ENCODE assay signal across 9 cellular contexts in genomic region chr1:975896-976683, GRCh38. TPM values are rescaled to one million over a fixed set of nuclear protein-coding genes. Genes with fewer than 3 reads are reported as not detected.
DNase-seq lines count a peak whose midpoint lies in the region; ATAC-seq and TF ChIP-seq lines count a peak whose summit lies in the region.
"Had no signal": no experiment of that assay in that cellular context is flagged by ENCODE, and none has a peak within 500 bp of the region (broad histone marks: within the 10 kb centered on the region; RNA-seq: fewer than 3 reads in every experiment).

No MANE protein-coding gene starts in this region.

- TF ChIP-seq POLR2A in uterus (IDR thresholded peaks at IDR 0.05), result no peak

- H3K9me3 Mint-ChIP-seq in activated CD4-positive, alpha-beta memory T cell treated with anti-CD3 and anti-CD28 coated beads, Interleukin-2, amount 10 ng/mL, durations not matched to agents 7 days and 5 days, result no peaks in the 10 kb centered on the region
- H3K9me3 Mint-ChIP-seq in neural progenitor cell, result peaks cover 4% of the 10 kb centered on the region

- CTCF ChIA-PET in activated CD4-positive, alpha-beta memory T cell treated with anti-CD3 and anti-CD28 coated beads, Interleukin-2, amount 10 ng/mL, durations not matched to agents 7 days and 5 days (lab: Charles Lee), result interaction anchor here (0.7 to 2.3 kb wide), 6 partner anchors 9 to 107 kb away, joined by 3 to 12 read pairs (median 6); partner anchors contain the start of genes HES4, NOC2L and PLEKHN1

- no peak overlapping the region for H3K27ac Mint-ChIP-seq in activated CD4-positive, alpha-beta memory T cell treated with anti-CD3 and anti-CD28 coated beads, Interleukin-2, amount 10 ng/mL, durations not matched to agents 7 days and 5 days
- H3K27ac Mint-ChIP-seq in neural progenitor cell, result no peak overlapping the region

- no peak overlapping the region for H3K9ac ChIP-seq in neural progenitor cell

- no peak for ATAC-seq in HG02885 (IDR thresholded peaks at IDR 0.05; ENCODE audit: poor library complexity, unreplicated experiment)

- intact Hi-C loops in uterus (cut with DNase I; ENCODE audit: low total_unique reads), result loop anchor here (10.0 kb wide), 2 partner anchors 71 to 259 kb away; partner anchors contain the start of genes B3GALT6 and SDF4

- no peaks in the 10 kb centered on the region for H4K20me1 ChIP-seq in neural progenitor cell (ENCODE audit: low read depth)

- H3K4me1 ChIP-seq in neural progenitor cell (no peaks in the 10 kb centered on the region), uterus (peaks cover 0 to 7% of the 10 kb centered on the region in 2 donors)

- H2AFZ ChIP-seq in neural progenitor cell (replicated peaks), result peak overlapping the region; percentile 87

- H3K4me2 ChIP-seq in neural progenitor cell, result peak overlapping the region; percentile 71

- peaks cover 2% of the 10 kb centered on the region for H3K27me3 Mint-ChIP-seq in activated CD4-positive, alpha-beta memory T cell treated with anti-CD3 and anti-CD28 coated beads, Interleukin-2, amount 10 ng/mL, durations not matched to agents 7 days and 5 days
- peaks cover 25% of the 10 kb centered on the region for H3K27me3 Mint-ChIP-seq in neural progenitor cell (ENCODE audit: insufficient read depth, low read depth)

- POLR2A ChIA-PET in activated CD4-positive, alpha-beta memory T cell treated with anti-CD3 and anti-CD28 coated beads, Interleukin-2, amount 10 ng/mL, durations not matched to agents 7 days and 5 days (lab: Charles Lee), result interaction anchor here (2.2 kb wide), 1 partner anchor 9 kb away, joined by 7 read pairs; no protein-coding TSS in a partner anchor

- H3K27me3 ChIP-seq in neural progenitor cell (peaks cover 63% of the 10 kb centered on the region), uterus (peaks cover 5 to 11% of the 10 kb centered on the region in 2 donors)

- peak; percentile 70 for TF ChIP-seq CTCF in neural progenitor cell (IDR thresholded peaks at IDR 0.05)
- TF ChIP-seq CTCF in uterus (IDR thresholded peaks at IDR 0.05), result peak in 3 of 4 experiments; percentile 52 to 81 (median 64)

- H3K79me2 ChIP-seq in neural progenitor cell (ENCODE audit: low read depth), result no peaks in the 10 kb centered on the region

- no peaks in the 10 kb centered on the region for H3K36me3 Mint-ChIP-seq in activated CD4-positive, alpha-beta memory T cell treated with anti-CD3 and anti-CD28 coated beads, Interleukin-2, amount 10 ng/mL, durations not matched to agents 7 days and 5 days (ENCODE audit: low read depth)
- peaks cover 3% of the 10 kb centered on the region for H3K36me3 Mint-ChIP-seq in neural progenitor cell

- H3K4me1 Mint-ChIP-seq in activated CD4-positive, alpha-beta memory T cell treated with anti-CD3 and anti-CD28 coated beads, Interleukin-2, amount 10 ng/mL, durations not matched to agents 7 days and 5 days, result peaks cover 12% of the 10 kb centered on the region
- H3K4me1 Mint-ChIP-seq in neural progenitor cell, result peaks cover 8% of the 10 kb centered on the region

- H3K9me3 ChIP-seq in neural progenitor cell (ENCODE audit: low read depth) (no peaks in the 10 kb centered on the region), uterus (no peaks in the 10 kb centered on the region)

- H3K36me3 ChIP-seq in neural progenitor cell (no peaks in the 10 kb centered on the region), uterus (no peaks in the 10 kb centered on the region)

- H3K27ac ChIP-seq in epithelial cell of prostate (peak overlapping the region; percentile 57), neural progenitor cell (no peak overlapping the region), uterus (peak overlapping the region in 1 of 2 donors; percentile 10)

- no peak overlapping the region for H3K4me3 Mint-ChIP-seq in activated CD4-positive, alpha-beta memory T cell treated with anti-CD3 and anti-CD28 coated beads, Interleukin-2, amount 10 ng/mL, durations not matched to agents 7 days and 5 days
- H3K4me3 Mint-ChIP-seq in neural progenitor cell, result peak overlapping the region; percentile 69

- peaks cover 7% of the 10 kb centered on the region for H3F3A ChIP-seq in neural progenitor cell (ENCODE audit: low read depth)

- peak; percentile 85 for DNase-seq in D341Med (ENCODE audit: low spot score)
- peak; percentile 42 for DNase-seq in GOT3 (lab: John Stamatoyannopoulos, UW)
- peak; percentile 80 for DNase-seq in NCI-H510A treated with DMSO at 0.1 percent for 48 hours (lab: John Stamatoyannopoulos, UW)
- DNase-seq in activated CD4-positive, alpha-beta memory T cell treated with anti-CD3 and anti-CD28 coated beads, Interleukin-2, amount 10 ng/mL, durations not matched to agents 7 days and 5 days, result peak; percentile 78
- no peak for DNase-seq in epithelial cell of prostate (ENCODE audit: low read depth, low spot score)
- DNase-seq in neural progenitor cell (ENCODE audit: low spot score), result peak; percentile 89
- peak in 1 of 2 donors; percentile 70 for DNase-seq in uterus

- H3K4me3 ChIP-seq in neural progenitor cell (peak overlapping the region; percentile 26), uterus (peak overlapping the region in 1 of 2 donors; percentile 35)

RNA-seq across cellular contexts. Expression of gene PERM1, which starts 5.8 kb away (rescaled TPM):
- total RNA-seq in activated CD4-positive, alpha-beta memory T cell treated with anti-CD3 and anti-CD28 coated beads, Interleukin-2, amount 10 ng/mL, durations not matched to agents 7 days and 5 days, result not detected
- not detected in 2 replicates for total RNA-seq in neural progenitor cell (ENCODE audit: low replicate concordance)
- total RNA-seq in uterus, result 1 to 10 TPM in 1 of 4 donors, not detected in 3; 2.3 TPM

RNA-seq across cellular contexts. Expression of gene PLEKHN1, which starts 9.8 kb away (rescaled TPM):
- total RNA-seq in activated CD4-positive, alpha-beta memory T cell treated with anti-CD3 and anti-CD28 coated beads, Interleukin-2, amount 10 ng/mL, durations not matched to agents 7 days and 5 days, result 1 to 10 TPM; 7.6 to 8.2 TPM
- total RNA-seq in neural progenitor cell (ENCODE audit: low replicate concordance) (0.09 TPM in 1 of 2 replicates, not detected in the other), uterus (1 to 10 TPM in 1 of 4 donors, not detected in 3; 1.1 TPM)
- total RNA-seq: temporal lobe had no signal

RNA-seq across cellular contexts. Expression of gene KLHL17, which starts 15.7 kb away (rescaled TPM):
- 10 to 100 TPM; 28.6 to 31.7 TPM for total RNA-seq in activated CD4-positive, alpha-beta memory T cell treated with anti-CD3 and anti-CD28 coated beads, Interleukin-2, amount 10 ng/mL, durations not matched to agents 7 days and 5 days
- total RNA-seq in neural progenitor cell (ENCODE audit: low replicate concordance) (10.7 and 33.8 TPM in 2 replicates), uterus (10 to 100 TPM in 2 of 4 donors, 1 to 10 TPM in 2; 1.8 to 15.3 (median 9.6) TPM)

RNA-seq across cellular contexts. Expression of gene NOC2L, which starts 17.0 kb away (rescaled TPM):
- 10 to 100 TPM; 58.2 to 58.4 TPM for total RNA-seq in activated CD4-positive, alpha-beta memory T cell treated with anti-CD3 and anti-CD28 coated beads, Interleukin-2, amount 10 ng/mL, durations not matched to agents 7 days and 5 days
- 39.6 and 69.1 TPM in 2 replicates for total RNA-seq in neural progenitor cell (ENCODE audit: low replicate concordance)
- total RNA-seq in uterus, result 10 to 100 TPM; 21.8 to 58.8 (median 37.5) TPM

RNA-seq across cellular contexts. Expression of gene HES4, which starts 23.8 kb away (rescaled TPM):
- total RNA-seq in activated CD4-positive, alpha-beta memory T cell treated with anti-CD3 and anti-CD28 coated beads, Interleukin-2, amount 10 ng/mL, durations not matched to agents 7 days and 5 days, result under 1 TPM in 1 of 2 experiments, not detected in 1; 0.23 TPM
- 7.6 and 35.7 TPM in 2 replicates for total RNA-seq in neural progenitor cell (ENCODE audit: low replicate concordance)
- total RNA-seq in uterus, result 10 to 100 TPM; 19.6 to 41.0 (median 36.3) TPM
